Comparison of ENCODE assay signal across 8 cellular contexts in genomic region chr14:76953196-76953945, GRCh38.
A peak's percentile ranks its signal among the peaks of the same experiment; 100 is the strongest.
DNase-seq lines count a peak whose midpoint lies in the region; ATAC-seq and TF ChIP-seq lines count a peak whose summit lies in the region.

No MANE protein-coding gene starts in this region.

- H3K9me3 Mint-ChIP-seq in activated T-cell treated with anti-CD3 and anti-CD28 coated beads, Interleukin-2, amount 50 U/mL, for 72 hours = no peaks in the 10 kb centered on the region

- peak overlapping the region; percentile 76 to 78 for H3K4me3 Mint-ChIP-seq in activated T-cell treated with anti-CD3 and anti-CD28 coated beads, Interleukin-2, amount 50 U/mL, for 72 hours

- H3K27ac Mint-ChIP-seq in activated T-cell treated with anti-CD3 and anti-CD28 coated beads, Interleukin-2, amount 50 U/mL, for 72 hours = peak overlapping the region; percentile 29

- H3K27me3 Mint-ChIP-seq in activated T-cell treated with anti-CD3 and anti-CD28 coated beads, Interleukin-2, amount 50 U/mL, for 72 hours (ENCODE audit: low read depth) = no peaks in the 10 kb centered on the region

- H3K4me3 ChIP-seq in fibroblast of lung (replicated peaks in 1 of 4; ENCODE audit: control extremely low read depth in 1 of 4, insufficient read depth in 1 of 4, low read depth in 3 of 4, low read length in 4 of 4) (peak overlapping the region in 3 of 4 experiments; percentile 14 to 47 (median 19)), neutrophil (ENCODE audit: low read depth in 1 of 2, low read length in 1 of 2) (peak overlapping the region; percentile 50 to 52)

- H3K4me1 ChIP-seq in fibroblast of lung (ENCODE audit: control insufficient read depth, extremely low read depth, insufficient read depth, low read length) (peaks cover 34% of the 10 kb centered on the region), neutrophil (ENCODE audit: control insufficient read depth in 1 of 2, insufficient read depth in 1 of 2, low read depth in 1 of 2, low read length in 1 of 2) (peaks cover 56 to 58% of the 10 kb centered on the region in 2 experiments)

- peak in 1 of 2 donors; percentile 2 for ATAC-seq in activated T-cell treated with anti-CD3 and anti-CD28 coated beads, Interleukin-2, amount 50 U/mL, for 72 hours (replicated peaks in 1 of 2)
- no peak for ATAC-seq in GM21390 (IDR thresholded peaks at IDR 0.05; ENCODE audit: unreplicated experiment)

- H3K36me3 ChIP-seq in fibroblast of lung (ENCODE audit: control insufficient read depth, insufficient read depth, low read length) (no peaks in the 10 kb centered on the region), neutrophil (no peaks in the 10 kb centered on the region)

- no peaks in the 10 kb centered on the region for H3K36me3 Mint-ChIP-seq in activated T-cell treated with anti-CD3 and anti-CD28 coated beads, Interleukin-2, amount 50 U/mL, for 72 hours (ENCODE audit: insufficient read depth in 2 of 2)

- peak overlapping the region; percentile 75 for H3K4me2 ChIP-seq in fibroblast of lung (ENCODE audit: extremely low read depth, insufficient read depth, low read length)

- peak; percentile 37 for DNase-seq in GDM1 (lab: John Stamatoyannopoulos, UW)
- peak; percentile 79 for DNase-seq in NCI-H2107 treated with DMSO at 0.1 percent for 48 hours (lab: John Stamatoyannopoulos, UW; ENCODE audit: unreplicated experiment)
- DNase-seq in activated T-cell treated with anti-CD3 and anti-CD28 coated beads, Interleukin-2, amount 50 U/mL, for 72 hours = peak; percentile 57 to 58
- DNase-seq in fibroblast of lung (ENCODE audit: low read depth in 2 of 2) = peak; percentile 78 to 82
- DNase-seq in NCI-H82 treated with DMSO at 0.1 percent for 48 hours (lab: John Stamatoyannopoulos, UW; ENCODE audit: unreplicated experiment) = no peak
- no peak for DNase-seq in cortex of kidney (lab: John Stamatoyannopoulos, UW)

- H3K27ac ChIP-seq in fibroblast of lung (ENCODE audit: insufficient read depth, low read length) (peak overlapping the region; percentile 88), neutrophil (peak overlapping the region; percentile 88)

- H3K9me3 ChIP-seq in fibroblast of lung (ENCODE audit: control insufficient read depth, insufficient read depth, low read depth, low read length) (no peaks in the 10 kb centered on the region), neutrophil (no peaks in the 10 kb centered on the region)

- H3K4me1 Mint-ChIP-seq in activated T-cell treated with anti-CD3 and anti-CD28 coated beads, Interleukin-2, amount 50 U/mL, for 72 hours (ENCODE audit: low read depth) = peaks cover 79% of the 10 kb centered on the region

- no peak for TF ChIP-seq CTCF in fibroblast of lung (conservative IDR thresholded peaks at IDR 0.05 in 1 of 2, IDR thresholded peaks at IDR 0.05 in 1 of 2; ENCODE audit: low read depth in 1 of 2, low read length in 2 of 2)
- peak; percentile 32 for TF ChIP-seq CTCF in neutrophil (IDR thresholded peaks at IDR 0.05)

- peak overlapping the region; percentile 10 for H2AFZ ChIP-seq in fibroblast of lung (ENCODE audit: low read length)

- no peaks in the 10 kb centered on the region for H4K20me1 ChIP-seq in fibroblast of lung (ENCODE audit: control insufficient read depth, extremely low read depth, insufficient read depth, low read length)

- no peaks in the 10 kb centered on the region for H3K27me3 ChIP-seq in fibroblast of lung (ENCODE audit: control insufficient read depth, insufficient read depth, low read length)
- no peaks in the 10 kb centered on the region for H3K27me3 ChIP-seq in neutrophil

- H3K9ac ChIP-seq in fibroblast of lung (ENCODE audit: insufficient read depth, low read length) = peak overlapping the region; percentile 87

- no peaks in the 10 kb centered on the region for H3K79me2 ChIP-seq in fibroblast of lung (ENCODE audit: control insufficient read depth, insufficient read depth, low read length)

Comparison
In these comparisons a context has a peak if more than half of its experiments do, and no peak if none do; other contexts are left out.
1. DNase-seq: peak in GDM1 (single experiment), NCI-H2107 treated with DMSO at 0.1 percent for 48 hours (single experiment), activated T-cell treated with anti-CD3 and anti-CD28 coated beads, Interleukin-2, amount 50 U/mL, for 72 hours (2 of 2) and fibroblast of lung (2 of 2); none in NCI-H82 treated with DMSO at 0.1 percent for 48 hours (single experiment) and cortex of kidney (single experiment).